8 cellular contexts compared by ENCODE assay signal in the genomic region with DNA sequence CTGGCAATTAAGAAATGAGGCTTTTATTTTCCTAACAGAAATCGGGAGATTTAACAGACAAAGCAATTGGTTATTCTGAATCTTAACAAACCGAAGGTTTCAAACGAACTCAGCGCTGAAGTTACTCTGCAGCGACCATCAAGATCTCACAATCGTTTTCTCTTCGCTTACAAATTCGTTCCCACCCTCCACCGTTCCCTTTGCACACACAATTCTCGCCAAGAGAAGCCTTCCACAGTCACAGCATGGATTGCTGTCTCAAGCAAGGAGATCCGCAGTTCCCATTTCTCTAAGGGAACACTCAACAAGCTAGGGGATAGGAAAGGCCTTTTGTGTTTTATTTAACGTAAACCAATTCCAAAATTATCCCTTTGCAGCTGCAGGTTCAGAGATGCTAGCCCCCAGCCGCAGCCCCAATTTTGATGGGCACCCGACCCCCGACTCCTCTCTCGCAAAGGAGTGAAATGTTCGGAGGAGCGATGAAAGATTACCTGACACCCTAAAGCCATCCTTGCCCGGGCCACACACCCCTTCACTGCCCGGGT. TPM values are rescaled to one million over a fixed set of nuclear protein-coding genes. Genes with fewer than 3 reads are reported as not detected.
DNase-seq lines count a peak whose midpoint lies in the region; ATAC-seq and TF ChIP-seq lines count a peak whose summit lies in the region.

No MANE protein-coding gene starts in this region.

- intact Hi-C loops in ovary (cut with DNase I) = loop anchor here in 3 of 4 donors (5.0 to 10.0 kb wide), 4 partner anchors 97 to 277 kb away; a partner anchor contains a TSS

- H3K4me3 ChIP-seq in WI38 (ENCODE audit: low read depth, low read length) (peak overlapping the region; percentile 97), ovary (peak overlapping the region; percentile 64)

- H3K27me3 Mint-ChIP-seq in stimulated activated naive CD8-positive, alpha-beta T cell treated with anti-CD3 and anti-CD28 coated beads, Interleukin-15, Interleukin-2, amounts not matched to agents 100 ng/mL and 50 ng/mL, for 24 hours = no peaks in the 10 kb centered on the region

- H3K4me1 Mint-ChIP-seq in stimulated activated naive CD8-positive, alpha-beta T cell treated with anti-CD3 and anti-CD28 coated beads, Interleukin-15, Interleukin-2, amounts not matched to agents 100 ng/mL and 50 ng/mL, for 24 hours (ENCODE audit: low read depth) = peaks cover 32% of the 10 kb centered on the region

- WGBS in ovary, 3 donors = 0 to 1% (median 0%) methylated on average over 20 of the region's 20 CpGs

- H3K27me3 ChIP-seq in foreskin keratinocyte (no peaks in the 10 kb centered on the region), ovary (no peaks in the 10 kb centered on the region)

- TF ChIP-seq POLR2A in ovary (IDR thresholded peaks at IDR 0.05) = no peak

- DNase-seq in stimulated activated naive CD8-positive, alpha-beta T cell treated with anti-CD3 and anti-CD28 coated beads, Interleukin-15, Interleukin-2, amounts not matched to agents 100 U/mL and 50 U/mL, for 24 hours = no peak
- DNase-seq in foreskin keratinocyte (no peak), ovary (no peak), dedifferentiated amniotic fluid mesenchymal stem cell (ENCODE audit: extremely low spot score) (no peak), cortex of kidney (lab: John Stamatoyannopoulos, UW) (no peak)

- no peaks in the 10 kb centered on the region for H3K9me3 Mint-ChIP-seq in stimulated activated naive CD8-positive, alpha-beta T cell treated with anti-CD3 and anti-CD28 coated beads, Interleukin-15, Interleukin-2, amounts not matched to agents 100 ng/mL and 50 ng/mL, for 24 hours

- H3K9me3 ChIP-seq in ovary = no peaks in the 10 kb centered on the region

- H3K27ac ChIP-seq in foreskin keratinocyte (peak overlapping the region; percentile 90), ovary (peak overlapping the region; percentile 69 to 78)

- H3K4me1 ChIP-seq in foreskin keratinocyte (peaks cover 4% of the 10 kb centered on the region), ovary (ENCODE audit: insufficient read depth) (peaks cover 4% of the 10 kb centered on the region)

- peak overlapping the region; percentile 97 for H3K4me3 Mint-ChIP-seq in stimulated activated naive CD8-positive, alpha-beta T cell treated with anti-CD3 and anti-CD28 coated beads, Interleukin-15, Interleukin-2, amounts not matched to agents 100 ng/mL and 50 ng/mL, for 24 hours

- TF ChIP-seq CTCF in WI38 (IDR thresholded peaks at IDR 0.05; ENCODE audit: low read depth, low read length) (no peak), foreskin keratinocyte (conservative IDR thresholded peaks at IDR 0.05) (no peak), ovary (IDR thresholded peaks at IDR 0.05) (no peak)

- peak overlapping the region; percentile 92 for H3K27ac Mint-ChIP-seq in stimulated activated naive CD8-positive, alpha-beta T cell treated with anti-CD3 and anti-CD28 coated beads, Interleukin-15, Interleukin-2, amounts not matched to agents 100 ng/mL and 50 ng/mL, for 24 hours

- no peak for ATAC-seq in stimulated activated naive CD8-positive, alpha-beta T cell treated with anti-CD3 and anti-CD28 coated beads, Interleukin-15, Interleukin-2, amounts not matched to agents 100 U/mL and 50 U/mL, for 24 hours
- ATAC-seq in foreskin keratinocyte (no peak), GM18873 (IDR thresholded peaks at IDR 0.05; ENCODE audit: low FRiP score, unreplicated experiment) (no peak)

- TF ChIP-seq EP300 in ovary (IDR thresholded peaks at IDR 0.05) = no peak

- H3K36me3 ChIP-seq in ovary = no peaks in the 10 kb centered on the region

- H3K36me3 Mint-ChIP-seq in stimulated activated naive CD8-positive, alpha-beta T cell treated with anti-CD3 and anti-CD28 coated beads, Interleukin-15, Interleukin-2, amounts not matched to agents 100 ng/mL and 50 ng/mL, for 24 hours (ENCODE audit: low read depth) = peaks cover 4% of the 10 kb centered on the region

RNA-seq across cellular contexts. Expression of a gene that starts 0.8 kb away (rescaled TPM):
- total RNA-seq in foreskin keratinocyte (12.9 and 14.1 TPM in 2 replicates), ovary (10 to 100 TPM; 17.7 to 35.3 (median 23.6) TPM)
- polyA plus RNA-seq in foreskin keratinocyte (10.4 and 11.3 TPM in 2 replicates), ovary (10 to 100 TPM; 16.0 to 16.1 TPM)

RNA-seq across cellular contexts. Expression of a gene that starts 15.5 kb away (rescaled TPM):
- total RNA-seq in foreskin keratinocyte (126 and 127 TPM in 2 replicates), ovary (100 to 1,000 TPM in 5 of 7 donors, 10 to 100 TPM in 2; 45.3 to 152 (median 131) TPM)
- polyA plus RNA-seq in foreskin keratinocyte (104 and 119 TPM in 2 replicates), ovary (10 to 100 TPM; 71.2 to 74.3 TPM)
